18 cellular contexts compared by ENCODE assay signal in the genomic region with DNA sequence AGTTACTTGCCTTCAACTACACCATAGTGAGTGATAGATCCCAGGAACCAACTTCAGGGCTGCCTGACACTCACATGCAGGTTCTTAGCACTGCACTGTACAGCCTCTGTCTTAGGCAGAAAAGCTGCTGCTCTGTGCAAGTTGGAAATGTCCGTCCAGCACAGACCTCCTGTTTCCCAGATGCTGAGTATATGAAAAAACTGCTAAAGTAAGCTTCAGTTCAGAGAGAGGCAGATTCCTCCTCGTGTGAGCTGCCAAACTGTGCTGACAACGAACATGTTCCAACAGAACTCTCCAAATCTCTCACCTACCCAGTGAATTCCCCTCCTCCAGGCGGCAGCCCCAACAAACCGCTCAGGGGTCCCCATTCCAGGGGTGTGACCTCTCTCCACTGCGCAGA.
DNase-seq lines count a peak whose midpoint lies in the region; ATAC-seq, FAIRE-seq and TF ChIP-seq lines count a peak whose summit lies in the region.
"Had no signal": no experiment of that assay in that cellular context is flagged by ENCODE, and none has a peak within 500 bp of the region (broad histone marks: within the 10 kb centered on the region; RNA-seq: fewer than 3 reads in every experiment).

No MANE protein-coding gene starts in this region.

- H3K4me3 ChIP-seq in H1 (ENCODE audit: extremely low read depth in 1 of 4, insufficient read depth in 2 of 4, low read depth in 3 of 4, low read length in 4 of 4) = no peak overlapping the region
- no peak overlapping the region for H3K4me3 ChIP-seq in keratinocyte (ENCODE audit: control insufficient read depth in 2 of 3, extremely low read depth in 1 of 3, insufficient read depth in 2 of 3, low read depth in 1 of 3, low read length in 3 of 3)
- H3K4me3 ChIP-seq in stomach smooth muscle (ENCODE audit: low read length in 2 of 2) = peak overlapping the region; percentile 44 to 60
- no peak overlapping the region for H3K4me3 ChIP-seq in naive thymus-derived CD4-positive, alpha-beta T cell (ENCODE audit: low read length)
- no peak overlapping the region for H3K4me3 ChIP-seq in upper lobe of right lung

- H3K79me1 ChIP-seq in H1 (ENCODE audit: low read depth, low read length) = no peaks in the 10 kb centered on the region

- POLR2A ChIA-PET in H1 (lab: Charles Lee; ENCODE audit: partially characterized antibody) = no interaction called here
- POLR2A ChIA-PET in naive thymus-derived CD4-positive, alpha-beta T cell (lab: Charles Lee) = no interaction called here

- H2BK15ac ChIP-seq in H1 (ENCODE audit: low read length) = no peak overlapping the region

- H3K36me3 ChIP-seq in H1 (ENCODE audit: control insufficient read depth in 2 of 4, insufficient read depth in 4 of 4, low read length in 3 of 4) (no peaks in the 10 kb centered on the region), keratinocyte (ENCODE audit: control insufficient read depth in 2 of 2, extremely low read depth in 1 of 2, insufficient read depth in 2 of 2, low read length in 2 of 2) (no peaks in the 10 kb centered on the region), stomach smooth muscle (ENCODE audit: control insufficient read depth in 2 of 2, insufficient read depth in 2 of 2, low read length in 2 of 2) (no peaks in the 10 kb centered on the region), upper lobe of right lung (no peaks in the 10 kb centered on the region)
- H3K36me3 ChIP-seq in naive thymus-derived CD4-positive, alpha-beta T cell (ENCODE audit: control insufficient read depth in 2 of 3, insufficient read depth in 3 of 3, low read length in 3 of 3) = no peaks in the 10 kb centered on the region

- H4K5ac ChIP-seq in H1 (ENCODE audit: insufficient read length, low read depth, low read length) = no peak overlapping the region

- 88% methylated on average over 6 of the region's 6 CpGs; no CpG with 5 or more reads in 1 of the 2 experiments for WGBS in H1 (ENCODE audit: extremely low coverage in 1 of 2, insufficient coverage in 1 of 2, insufficient read length in 1 of 2, insufficient replicate concordance in 2 of 2, low coverage in 1 of 2, low lambda C conversion rate in 2 of 2, missing lambda C conversion rate in 1 of 2), 2 experiments

- H4K20me1 ChIP-seq in H1 (replicated peaks in 1 of 2; ENCODE audit: control insufficient read depth in 1 of 2, insufficient read depth in 2 of 2, low read length in 2 of 2) (no peaks in the 10 kb centered on the region), keratinocyte (ENCODE audit: control insufficient read depth, extremely low read depth, insufficient read depth, low read length) (no peaks in the 10 kb centered on the region)

- intact Hi-C loops in naive thymus-derived CD4-positive, alpha-beta T cell (cut with micrococcal nuclease) = no loop called here
- intact Hi-C loops in upper lobe of right lung (cut with DNase I) = no loop called here

- no peak overlapping the region for H3K4ac ChIP-seq in H1 (replicated peaks; ENCODE audit: insufficient read length, low read depth, low read length)

- no peak overlapping the region for H2AK5ac ChIP-seq in H1 (ENCODE audit: low read depth, low read length)

- peak overlapping the region; percentile 31; the same call in 1 of the 2 replicates for H2AFZ ChIP-seq in H1 (ENCODE audit: low read length)
- peak overlapping the region; percentile 81 for H2AFZ ChIP-seq in keratinocyte (ENCODE audit: control insufficient read depth, low read length)

- no peak for ATAC-seq in naive thymus-derived CD4-positive, alpha-beta T cell
- ATAC-seq in upper lobe of right lung = no peak
- ATAC-seq: HCT116 had no signal

- H3K23me2 ChIP-seq in H1 (ENCODE audit: low read depth, low read length) = no peaks in the 10 kb centered on the region

- no peak for TF ChIP-seq EP300 in H1 (IDR thresholded peaks at IDR 0.05; ENCODE audit: borderline replicate concordance in 1 of 2, low read depth in 2 of 2, low read length in 2 of 2)

- TF ChIP-seq RAD21 in H1 (IDR thresholded peaks at IDR 0.05 in 1 of 2, conservative IDR thresholded peaks at IDR 0.05 in 1 of 2; ENCODE audit: low read depth in 2 of 2, low read length in 2 of 2) = no peak

- no peak overlapping the region for H3K23ac ChIP-seq in H1 (ENCODE audit: insufficient read length)

- H3K4me3 Mint-ChIP-seq in naive thymus-derived CD4-positive, alpha-beta T cell = no peak overlapping the region

- no peak overlapping the region for H3K27ac Mint-ChIP-seq in naive thymus-derived CD4-positive, alpha-beta T cell

- DNase-seq in NCI-H1694 treated with DMSO at 0.1 percent for 48 hours (lab: John Stamatoyannopoulos, UW) (peak; percentile 71), NCI-H1694 (lab: John Stamatoyannopoulos, UW) (no peak), H1 (ENCODE audit: low read depth in 1 of 2, low spot score in 2 of 2) (no peak), keratinocyte (ENCODE audit: low read depth, low spot score) (no peak), A172 (ENCODE audit: low spot score) (no peak), upper lobe of right lung (no peak)
- DNase-seq in naive thymus-derived CD4-positive, alpha-beta T cell = no peak
- DNase-seq: COR-L47, Karpas-422, NCI-H1105 treated with DMSO at 0.1 percent for 48 hours, NCI-H2029, NCI-H510A treated with DMSO at 0.1 percent for 48 hours had no signal

- H3K4me1 Mint-ChIP-seq in naive thymus-derived CD4-positive, alpha-beta T cell = no peaks in the 10 kb centered on the region

- H3K27me3 ChIP-seq in H1 (replicated peaks in 1 of 4; ENCODE audit: control insufficient read depth in 3 of 4, extremely low read depth in 1 of 4, insufficient read depth in 3 of 4, low read length in 3 of 4) (no peaks in the 10 kb centered on the region), keratinocyte (ENCODE audit: control insufficient read depth, extremely low read depth, insufficient read depth, low read length) (no peaks in the 10 kb centered on the region), stomach smooth muscle (ENCODE audit: control insufficient read depth in 1 of 2, insufficient read depth in 2 of 2, low read length in 2 of 2) (no peaks in the 10 kb centered on the region), upper lobe of right lung (no peaks in the 10 kb centered on the region)
- H3K27me3 ChIP-seq in naive thymus-derived CD4-positive, alpha-beta T cell (ENCODE audit: control insufficient read depth in 2 of 2, insufficient read depth in 2 of 2, low read length in 2 of 2) = no peaks in the 10 kb centered on the region

- H3K9me1 ChIP-seq in keratinocyte (ENCODE audit: control insufficient read depth, extremely low read depth, insufficient read depth, low read length) = no peaks in the 10 kb centered on the region

- no peak overlapping the region for H3K56ac ChIP-seq in H1 (replicated peaks; ENCODE audit: insufficient read length, low read depth, low read length)

- H3K79me2 ChIP-seq in H1 (ENCODE audit: control insufficient read depth in 1 of 2, insufficient read depth in 2 of 2, low read length in 2 of 2) = no peaks in the 10 kb centered on the region
- H3K79me2 ChIP-seq in keratinocyte (ENCODE audit: control insufficient read depth, insufficient read depth, low read length) = no peaks in the 10 kb centered on the region

- no peaks in the 10 kb centered on the region for H3K4me1 ChIP-seq in H1 (replicated peaks in 1 of 4; ENCODE audit: control insufficient read depth in 3 of 4, insufficient read depth in 4 of 4, low read length in 3 of 4)
- peaks cover 12% of the 10 kb centered on the region for H3K4me1 ChIP-seq in keratinocyte (ENCODE audit: control insufficient read depth, extremely low read depth, insufficient read depth, low read length)
- peaks cover 18% of the 10 kb centered on the region for H3K4me1 ChIP-seq in stomach smooth muscle (ENCODE audit: control insufficient read depth, insufficient read depth, low read length)
- no peaks in the 10 kb centered on the region for H3K4me1 ChIP-seq in naive thymus-derived CD4-positive, alpha-beta T cell (ENCODE audit: control insufficient read depth in 2 of 2, insufficient read depth in 2 of 2, low read length in 2 of 2)
- peaks cover 6% of the 10 kb centered on the region for H3K4me1 ChIP-seq in upper lobe of right lung

- H2BK120ac ChIP-seq in H1 (replicated peaks; ENCODE audit: low read depth, low read length) = no peak overlapping the region

- H4K8ac ChIP-seq in H1 (ENCODE audit: extremely low read depth, insufficient read depth, low read length) = no peak overlapping the region

- no peak overlapping the region for H2BK5ac ChIP-seq in H1 (ENCODE audit: low read depth, low read length)

- dilution Hi-C loops in keratinocyte (cut with MboI; ENCODE audit: extremely low pct_ligation_motif_present, low sequenced_read_pairs) = no loop called here

- FAIRE-seq in H1 (lab: Jason Lieb, UNC) = no peak
- FAIRE-seq in keratinocyte (lab: Jason Lieb, UNC) = peak; percentile 93
- FAIRE-seq: GM19239, RCC 7860 had no signal

- H3K27me3 Mint-ChIP-seq in naive thymus-derived CD4-positive, alpha-beta T cell = peaks cover 0 to 15% (median 4%) of the 10 kb centered on the region in 5 donors

- TF ChIP-seq POLR2A in H1 (IDR thresholded peaks at IDR 0.05; ENCODE audit: control extremely low read depth in 1 of 2, low read depth in 2 of 2, low read length in 2 of 2) = no peak

- H3K9me3 ChIP-seq in H1 (ENCODE audit: insufficient read depth in 2 of 2, low read depth in 1 of 2, low read length in 1 of 2) (no peaks in the 10 kb centered on the region), keratinocyte (ENCODE audit: control insufficient read depth, low read depth, low read length) (peaks cover 3% of the 10 kb centered on the region), stomach smooth muscle (ENCODE audit: control insufficient read depth in 2 of 2, low read length in 2 of 2) (no peaks in the 10 kb centered on the region), upper lobe of right lung (no peaks in the 10 kb centered on the region)
- H3K9me3 ChIP-seq in naive thymus-derived CD4-positive, alpha-beta T cell (ENCODE audit: control insufficient read depth in 2 of 3, low read length in 3 of 3) = peaks cover 0 to 11% (median 0%) of the 10 kb centered on the region in 3 experiments

- CTCF ChIA-PET in H1 (lab: Charles Lee; ENCODE audit: partially characterized antibody) = interaction anchor here (0.6 to 1.0 kb wide), 4 partner anchors 27 to 494 kb away, joined by 3 to 4 read pairs (median 3); no protein-coding TSS in a partner anchor
- CTCF ChIA-PET in naive thymus-derived CD4-positive, alpha-beta T cell (lab: Charles Lee) = no interaction called here

- no peak overlapping the region for H3K18ac ChIP-seq in H1 (ENCODE audit: extremely low read depth, low read length)

- TF ChIP-seq CTCF in H1 (IDR thresholded peaks at IDR 0.05; ENCODE audit: control extremely low read depth in 1 of 3, insufficient read depth in 1 of 3, low read depth in 1 of 3, low read length in 3 of 3) (no peak), keratinocyte (optimal IDR thresholded peaks at IDR 0.05 in 1 of 3, IDR thresholded peaks at IDR 0.05 in 1 of 3, conservative IDR thresholded peaks at IDR 0.05 in 1 of 3; ENCODE audit: extremely low read depth in 1 of 3, insufficient read depth in 2 of 3, low read length in 3 of 3) (no peak), upper lobe of right lung (IDR thresholded peaks at IDR 0.05) (no peak)

- peaks cover 0 to 5% (median 4%) of the 10 kb centered on the region in 5 donors for H3K36me3 Mint-ChIP-seq in naive thymus-derived CD4-positive, alpha-beta T cell

- no peak overlapping the region for H3K9ac ChIP-seq in H1 (replicated peaks in 1 of 4; ENCODE audit: extremely low read depth in 1 of 4, low read depth in 3 of 4, low read length in 3 of 4)
- H3K9ac ChIP-seq in keratinocyte (ENCODE audit: control insufficient read depth, extremely low read depth, insufficient read depth, low read length) = peak overlapping the region; percentile 43
- no peak overlapping the region for H3K9ac ChIP-seq in stomach smooth muscle (ENCODE audit: low read length in 2 of 2)

- H2BK12ac ChIP-seq in H1 (ENCODE audit: low read depth, low read length) = no peak overlapping the region

- H2BK20ac ChIP-seq in H1 (ENCODE audit: low read length) = no peak overlapping the region

- H3K4me2 ChIP-seq in H1 (ENCODE audit: insufficient read depth in 1 of 2, low read depth in 2 of 2, low read length in 2 of 2) (no peak overlapping the region), keratinocyte (ENCODE audit: control insufficient read depth, extremely low read depth, insufficient read depth, low read depth, low read length) (peak overlapping the region; percentile 57)

- H3K27ac ChIP-seq in H1 (ENCODE audit: low read depth, low read length) (no peak overlapping the region), keratinocyte (ENCODE audit: control insufficient read depth, insufficient read depth, low read length) (peak overlapping the region; percentile 61), stomach smooth muscle (ENCODE audit: low read length) (peak overlapping the region; percentile 37), upper lobe of right lung (no peak overlapping the region)
- H3K27ac ChIP-seq in naive thymus-derived CD4-positive, alpha-beta T cell (ENCODE audit: low read depth, low read length) = no peak overlapping the region
- H3K27ac ChIP-seq: 22Rv1, C4-2B had no signal

- H4K91ac ChIP-seq in H1 (replicated peaks; ENCODE audit: insufficient read length, low read length) = no peak overlapping the region

- no peak overlapping the region for H3K14ac ChIP-seq in H1 (ENCODE audit: insufficient read length)

- peaks cover 4 to 39% (median 13%) of the 10 kb centered on the region in 11 donors for H3K9me3 Mint-ChIP-seq in naive thymus-derived CD4-positive, alpha-beta T cell

Comparison
In these comparisons a context has a peak if more than half of its experiments do, and no peak if none do; other contexts are left out.
1. H3K27ac ChIP-seq: peak in keratinocyte (single experiment) and stomach smooth muscle (single experiment); none in H1 (single experiment), naive thymus-derived CD4-positive, alpha-beta T cell (single experiment) and upper lobe of right lung (single experiment).
2. H3K4me3 ChIP-seq: peak in stomach smooth muscle (2 of 2); none in H1 (0 of 4), keratinocyte (0 of 3), naive thymus-derived CD4-positive, alpha-beta T cell (single experiment) and upper lobe of right lung (single experiment).